Comparison of ENCODE assay signal across 17 cellular contexts in the genomic region with DNA sequence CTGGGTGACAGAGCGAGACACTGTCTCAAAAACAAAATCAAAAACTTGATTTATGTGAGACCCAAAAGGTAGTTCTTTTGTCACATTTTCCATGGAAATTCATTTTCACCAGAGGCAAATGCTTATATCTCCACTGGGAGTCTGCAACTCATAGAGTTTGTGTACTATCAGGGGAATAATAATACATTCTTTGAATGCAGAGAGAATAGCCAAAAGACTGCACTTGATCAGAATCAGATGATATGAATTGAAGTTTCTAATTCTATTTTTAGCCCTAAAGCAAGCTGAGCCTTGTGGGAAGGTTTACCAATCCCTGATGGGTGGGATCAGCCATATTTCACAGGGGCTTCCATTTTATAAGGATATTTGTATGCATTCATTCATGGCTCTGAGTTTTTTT. TPM values are rescaled to one million over a fixed set of nuclear protein-coding genes. Genes with fewer than 3 reads are reported as not detected.
DNase-seq lines count a peak whose midpoint lies in the region; ATAC-seq and TF ChIP-seq lines count a peak whose summit lies in the region.
"Had no signal": no experiment of that assay in that cellular context is flagged by ENCODE, and none has a peak within 500 bp of the region (broad histone marks: within the 10 kb centered on the region; RNA-seq: fewer than 3 reads in every experiment).

No MANE protein-coding gene starts in this region.

- DNase-seq in COLO829 (ENCODE audit: low spot score) = peak; percentile 22
- peak; percentile 31 for DNase-seq in adipocyte (ENCODE audit: low read depth)
- peak; percentile 54 for DNase-seq in fibroblast of gingiva (ENCODE audit: low read depth)
- peak; percentile 50 for DNase-seq in foreskin melanocyte
- DNase-seq in prostate gland (ENCODE audit: low spot score) = no peak
- DNase-seq in stimulated activated CD4-positive, alpha-beta T cell treated with anti-CD3 and anti-CD28 coated beads, Interleukin-2, amount 100 ng/mL, for 48 hours = no peak
- DNase-seq: 8988T; ACHN; CD4-positive, alpha-beta memory T cell; DMS79; EL; GDM1; GOT3; HFFc6 had no signal

- ATAC-seq in GM19455 (IDR thresholded peaks at IDR 0.05; ENCODE audit: unreplicated experiment) = no peak
- ATAC-seq: A549 had no signal

- intact Hi-C loops in prostate gland (cut with DNase I) = no loop called here

- H3K27me3 ChIP-seq in adipocyte (replicated peaks; ENCODE audit: control insufficient read depth, insufficient read depth, low read length) (no peaks in the 10 kb centered on the region), prostate gland (replicated peaks; ENCODE audit: insufficient read depth) (no peaks in the 10 kb centered on the region)

- H3K9me3 ChIP-seq in adipocyte (ENCODE audit: control insufficient read depth, low read length) (peaks cover 14% of the 10 kb centered on the region), prostate gland (no peaks in the 10 kb centered on the region)
- H3K9me3 ChIP-seq: A549, HAP-1 had no signal

- H3K27ac ChIP-seq in prostate gland = no peak overlapping the region
- H3K27ac ChIP-seq: A549 had no signal

- no peak overlapping the region for H3K9ac ChIP-seq in adipocyte (ENCODE audit: low read length)

- H3K36me3 ChIP-seq in adipocyte (ENCODE audit: control insufficient read depth, insufficient read depth, low read length, severe bottlenecking) = no peaks in the 10 kb centered on the region
- H3K36me3 ChIP-seq in prostate gland = no peaks in the 10 kb centered on the region
- H3K36me3 ChIP-seq: HAP-1 had no signal

- TF ChIP-seq CTCF in prostate gland (IDR thresholded peaks at IDR 0.05) = no peak

- no peak for TF ChIP-seq POLR2A in prostate gland (IDR thresholded peaks at IDR 0.05)

- H3K4me3 ChIP-seq in adipocyte (ENCODE audit: low read length) = no peak overlapping the region
- no peak overlapping the region for H3K4me3 ChIP-seq in prostate gland
- H3K4me3 ChIP-seq: A549, HAP-1 had no signal

- 95% methylated on average over 1 of the region's 1 CpG for WGBS in prostate gland

- peaks cover 10% of the 10 kb centered on the region for H3K4me1 ChIP-seq in adipocyte (ENCODE audit: control insufficient read depth, insufficient read depth, low read length)
- H3K4me1 ChIP-seq in prostate gland (replicated peaks) = no peaks in the 10 kb centered on the region
- H3K4me1 ChIP-seq: A549, HAP-1 had no signal

RNA-seq across cellular contexts. Expression of a gene that starts 49.6 kb away (rescaled TPM):
- 10 to 100 TPM; 33.4 to 36.8 TPM for total RNA-seq in prostate gland

Comparison
In these comparisons a context has a peak if more than half of its experiments do, and no peak if none do; other contexts are left out.
1. DNase-seq: peak in COLO829 (single experiment), adipocyte (single experiment), fibroblast of gingiva (single experiment) and foreskin melanocyte (single experiment); none in prostate gland (single experiment) and stimulated activated CD4-positive, alpha-beta T cell treated with anti-CD3 and anti-CD28 coated beads, Interleukin-2, amount 100 ng/mL, for 48 hours (0 of 2).